Comparison of ENCODE assay signal across 35 cellular contexts in the genomic region with DNA sequence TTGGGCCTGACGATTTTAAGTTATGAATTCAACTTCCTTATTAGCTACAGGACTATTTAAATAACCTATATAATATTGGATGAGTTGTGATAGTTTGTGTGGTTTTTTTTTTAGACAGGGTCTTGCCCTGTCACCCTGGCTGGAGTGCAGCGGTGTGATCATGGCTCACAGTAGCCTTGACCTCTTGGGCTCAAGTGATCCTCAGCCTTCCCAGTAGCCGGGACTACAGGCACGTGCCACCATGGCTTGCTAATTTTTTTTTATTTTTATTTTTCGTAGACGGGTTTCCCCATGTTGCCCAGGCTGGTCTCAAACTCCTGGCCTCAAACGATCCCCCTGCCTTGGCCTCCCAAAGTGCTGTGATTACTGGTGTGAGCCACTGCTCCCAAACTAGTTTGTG. TPM values are rescaled to one million over a fixed set of nuclear protein-coding genes. Genes with fewer than 3 reads are reported as not detected.
"Had no signal": no experiment of that assay in that cellular context is flagged by ENCODE, and none has a peak within 500 bp of the region (broad histone marks: within the 10 kb centered on the region; RNA-seq: fewer than 3 reads in every experiment).

No MANE protein-coding gene starts in this region.

- H2AFZ ChIP-seq: neural progenitor cell, parathyroid adenoma had no signal

- H3K4me1 ChIP-seq: neural progenitor cell, parathyroid adenoma, psoas muscle, spleen, suprapubic skin, testis, tibial artery, transverse colon, upper lobe of right lung, uterus had no signal

- H3K27me3 ChIP-seq: neural progenitor cell, ovary, suprapubic skin, testis, tibial artery, transverse colon, upper lobe of right lung, uterus had no signal

- H3K36me3 ChIP-seq: neural progenitor cell, ovary, spleen, suprapubic skin, tibial artery, transverse colon, upper lobe of right lung, uterus had no signal

- H3K9ac ChIP-seq: neural progenitor cell, parathyroid adenoma had no signal

- DNase-seq: naive thymus-derived CD4-positive, alpha-beta T cell; natural killer cell; occipital lobe; ovary; posterior cingulate gyrus; psoas muscle; right cardiac atrium; spleen; stimulated activated CD4-positive, alpha-beta T cell treated with anti-CD3 and anti-CD28 coated beads, Interleukin-12 subunit alpha, Interleukin-12 subunit beta, amount 100 ng/mL, for 4 hours; stimulated activated CD4-positive, alpha-beta T cell treated with anti-CD3 and anti-CD28 coated beads, Interleukin-1b, Interleukin-23, amount 100 ng/mL, for 48 hours; stimulated activated CD4-positive, alpha-beta T cell treated with anti-CD3 and anti-CD28 coated beads, Interleukin-4, amount 100 ng/mL, for 1 hour; stimulated activated CD4-positive, alpha-beta T cell treated with anti-CD3 and anti-CD28 coated beads, Interleukin-4, amount 100 ng/mL, for 4 hours; stimulated activated CD8-positive, alpha-beta memory T cell treated with anti-CD3 and anti-CD28 coated beads, Interleukin-4, amount 100 ng/mL, for 48 hours; stimulated activated naive CD4-positive, alpha-beta T cell; stimulated activated naive CD8-positive, alpha-beta T cell treated with anti-CD3 and anti-CD28 coated beads, Interleukin-15, amount 100 ng/mL, for 72 hours; stimulated activated naive CD8-positive, alpha-beta T cell treated with anti-CD3 and anti-CD28 coated beads, Interleukin-15, Interleukin-2, amounts not matched to agents 100 U/mL and 50 U/mL, for 24 hours; substantia nigra; testis; tibial artery; transverse colon; upper lobe of right lung; uterus had no signal

- H3K27ac ChIP-seq: neural progenitor cell, ovary, parathyroid adenoma, psoas muscle, skin epidermis, spleen, suprapubic skin, testis, tibial artery, transverse colon, upper lobe of right lung, uterus had no signal

- H3K4me3 ChIP-seq: neural progenitor cell, ovary, psoas muscle, skin epidermis, smooth muscle cell, spleen, suprapubic skin, testis, tibial artery, transverse colon, upper lobe of right lung, uterus had no signal

- H3K9me3 ChIP-seq: ovary, psoas muscle, spleen, suprapubic skin, testis, tibial artery, transverse colon, upper lobe of right lung, uterus had no signal

- H3K4me2 ChIP-seq: neural progenitor cell, smooth muscle cell had no signal

- ATAC-seq: naive thymus-derived CD4-positive, alpha-beta T cell; natural killer cell; psoas muscle; right cardiac atrium; sciatic nerve; stimulated activated memory B cell treated with anti-CD40 and anti-IgM and Interleukin-4, amounts not matched to agents 10 μg/mL and 1 μg/mL and 100 μg/mL, for 72 hours; stimulated activated naive CD8-positive, alpha-beta T cell treated with anti-CD3 and anti-CD28 coated beads, Interleukin-15, amount 100 ng/mL, for 72 hours; stimulated activated naive CD8-positive, alpha-beta T cell treated with anti-CD3 and anti-CD28 coated beads, Interleukin-15, Interleukin-2, amounts not matched to agents 100 U/mL and 50 U/mL, for 24 hours; upper lobe of right lung had no signal

- H3K79me2 ChIP-seq: parathyroid adenoma had no signal

RNA-seq across cellular contexts. Expression of gene SPZ1, which starts 17.6 kb away (rescaled TPM):
- total RNA-seq: naive thymus-derived CD4-positive, alpha-beta T cell; natural killer cell; occipital lobe; osteoblast; ovary; progenitor cell of endocrine pancreas; psoas muscle; renal cortical epithelial cell; right cardiac atrium; sciatic nerve; smooth muscle cell; spleen; suprapubic skin; transverse colon; upper lobe of right lung; urinary bladder; uterus had no signal
- polyA plus RNA-seq: naive thymus-derived CD4-positive, alpha-beta T cell; neural cell; ovary; psoas muscle; right cardiac atrium; smooth muscle cell; spleen; thymus; urinary bladder had no signal
